ENCODE assay signal across 3 cellular contexts in the genomic region with DNA sequence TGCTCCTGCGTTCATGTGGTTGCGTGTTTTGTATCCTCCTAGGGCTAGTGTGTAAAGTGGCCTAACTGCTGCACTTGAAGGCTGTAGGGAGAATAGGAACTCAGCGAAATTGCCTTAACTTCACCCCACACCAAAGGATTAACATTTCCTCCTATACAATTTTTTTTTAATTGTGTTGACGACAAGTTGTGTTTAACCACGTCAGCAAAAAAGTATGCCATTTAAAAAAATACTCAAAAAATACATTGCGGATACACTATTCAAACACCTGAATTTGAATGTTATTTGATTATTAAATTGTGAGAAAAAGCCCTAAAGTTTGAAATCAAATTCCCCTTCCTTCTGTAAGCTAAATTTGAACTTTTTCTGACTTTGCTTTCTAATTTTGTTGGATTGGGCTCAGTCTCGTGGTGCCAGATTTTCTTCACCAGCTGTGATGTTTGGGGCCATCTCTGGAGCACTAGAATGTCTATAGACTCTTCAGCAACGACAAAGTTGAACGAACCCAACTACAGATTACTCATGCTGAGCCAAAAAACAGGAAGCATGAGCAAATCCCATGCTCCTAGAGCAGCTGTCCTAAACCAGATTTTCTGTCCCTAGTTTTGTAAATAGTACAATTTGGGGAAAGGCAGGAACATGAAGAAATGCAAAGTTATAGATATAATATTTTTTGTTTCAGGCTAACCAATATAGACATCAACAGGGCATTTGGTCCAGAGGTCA.
TF ChIP-seq lines count a peak whose summit lies in the region.

No MANE protein-coding gene starts in this region.

TF ChIP-seq in IMR-90, 13 proteins besides CTCF, POLR2A, EP300 and RAD21:
- TF ChIP-seq MAFK (IDR thresholded peaks at IDR 0.05; ENCODE audit: low read depth, low read length) (peak; percentile 88), SMC3 (IDR thresholded peaks at IDR 0.05; ENCODE audit: low read depth, low read length) (no peak)

TF ChIP-seq in K562, 482 proteins besides CTCF, POLR2A, EP300 and RAD21 (continues in another document):
- TF ChIP-seq ZBTB43 (CRISPR knock-in tag; IDR thresholded peaks at IDR 0.05) (no peak), ETV6 (IDR thresholded peaks at IDR 0.05; ENCODE audit: borderline replicate concordance in 1 of 2, low read depth in 2 of 2, low read length in 1 of 2) (no peak), ETV6 (CRISPR knock-in tag; IDR thresholded peaks at IDR 0.05; ENCODE audit: borderline replicate concordance) (no peak), HOXB6 (CRISPR knock-in tag; IDR thresholded peaks at IDR 0.05; ENCODE audit: borderline replicate concordance) (no peak), MAFF (IDR thresholded peaks at IDR 0.05; ENCODE audit: low read length) (peak; percentile 85), ZNF316 (IDR thresholded peaks at IDR 0.05) (peak; percentile 82), ZNF57 (CRISPR knock-in tag; IDR thresholded peaks at IDR 0.05) (no peak), E4F1 (CRISPR knock-in tag; IDR thresholded peaks at IDR 0.05; ENCODE audit: borderline replicate concordance) (no peak), NR2F6 (CRISPR knock-in tag; IDR thresholded peaks at IDR 0.05) (no peak), MAFK (IDR thresholded peaks at IDR 0.05; ENCODE audit: low read length) (peak; percentile 84), ZNF561 (CRISPR knock-in tag; conservative IDR thresholded peaks at IDR 0.05) (no peak), ZNF431 (CRISPR knock-in tag; IDR thresholded peaks at IDR 0.05) (no peak), C11orf30 (IDR thresholded peaks at IDR 0.05; ENCODE audit: low read depth) (peak; percentile 68; the same call in 1 of the 2 replicates), MAFG (tag; conservative IDR thresholded peaks at IDR 0.05) (peak; percentile 83), TARDBP (IDR thresholded peaks at IDR 0.05) (no peak), MIER1 (IDR thresholded peaks at IDR 0.05; ENCODE audit: low read depth) (no peak)
- TF ChIP-seq, protein P1, sequence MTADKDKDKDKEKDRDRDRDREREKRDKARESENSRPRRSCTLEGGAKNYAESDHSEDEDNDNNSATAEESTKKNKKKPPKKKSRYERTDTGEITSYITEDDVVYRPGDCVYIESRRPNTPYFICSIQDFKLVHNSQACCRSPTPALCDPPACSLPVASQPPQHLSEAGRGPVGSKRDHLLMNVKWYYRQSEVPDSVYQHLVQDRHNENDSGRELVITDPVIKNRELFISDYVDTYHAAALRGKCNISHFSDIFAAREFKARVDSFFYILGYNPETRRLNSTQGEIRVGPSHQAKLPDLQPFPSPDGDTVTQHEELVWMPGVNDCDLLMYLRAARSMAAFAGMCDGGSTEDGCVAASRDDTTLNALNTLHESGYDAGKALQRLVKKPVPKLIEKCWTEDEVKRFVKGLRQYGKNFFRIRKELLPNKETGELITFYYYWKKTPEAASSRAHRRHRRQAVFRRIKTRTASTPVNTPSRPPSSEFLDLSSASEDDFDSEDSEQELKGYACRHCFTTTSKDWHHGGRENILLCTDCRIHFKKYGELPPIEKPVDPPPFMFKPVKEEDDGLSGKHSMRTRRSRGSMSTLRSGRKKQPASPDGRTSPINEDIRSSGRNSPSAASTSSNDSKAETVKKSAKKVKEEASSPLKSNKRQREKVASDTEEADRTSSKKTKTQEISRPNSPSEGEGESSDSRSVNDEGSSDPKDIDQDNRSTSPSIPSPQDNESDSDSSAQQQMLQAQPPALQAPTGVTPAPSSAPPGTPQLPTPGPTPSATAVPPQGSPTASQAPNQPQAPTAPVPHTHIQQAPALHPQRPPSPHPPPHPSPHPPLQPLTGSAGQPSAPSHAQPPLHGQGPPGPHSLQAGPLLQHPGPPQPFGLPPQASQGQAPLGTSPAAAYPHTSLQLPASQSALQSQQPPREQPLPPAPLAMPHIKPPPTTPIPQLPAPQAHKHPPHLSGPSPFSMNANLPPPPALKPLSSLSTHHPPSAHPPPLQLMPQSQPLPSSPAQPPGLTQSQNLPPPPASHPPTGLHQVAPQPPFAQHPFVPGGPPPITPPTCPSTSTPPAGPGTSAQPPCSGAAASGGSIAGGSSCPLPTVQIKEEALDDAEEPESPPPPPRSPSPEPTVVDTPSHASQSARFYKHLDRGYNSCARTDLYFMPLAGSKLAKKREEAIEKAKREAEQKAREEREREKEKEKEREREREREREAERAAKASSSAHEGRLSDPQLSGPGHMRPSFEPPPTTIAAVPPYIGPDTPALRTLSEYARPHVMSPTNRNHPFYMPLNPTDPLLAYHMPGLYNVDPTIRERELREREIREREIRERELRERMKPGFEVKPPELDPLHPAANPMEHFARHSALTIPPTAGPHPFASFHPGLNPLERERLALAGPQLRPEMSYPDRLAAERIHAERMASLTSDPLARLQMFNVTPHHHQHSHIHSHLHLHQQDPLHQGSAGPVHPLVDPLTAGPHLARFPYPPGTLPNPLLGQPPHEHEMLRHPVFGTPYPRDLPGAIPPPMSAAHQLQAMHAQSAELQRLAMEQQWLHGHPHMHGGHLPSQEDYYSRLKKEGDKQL (CRISPR knock-in tag; IDR thresholded peaks at IDR 0.05; ENCODE audit: borderline replicate concordance), result no peak

TF ChIP-seq in HepG2, 621 proteins besides CTCF, POLR2A, EP300 and RAD21:
- peak; percentile 90 for TF ChIP-seq MAFF (IDR thresholded peaks at IDR 0.05; ENCODE audit: low read depth, low read length)
- no peak for TF ChIP-seq ZNF350 (CRISPR knock-in tag; IDR thresholded peaks at IDR 0.05; ENCODE audit: borderline replicate concordance, low read depth)
- peak; percentile 90 to 96 for TF ChIP-seq MAFK (conservative IDR thresholded peaks at IDR 0.05 in 1 of 2, IDR thresholded peaks at IDR 0.05 in 1 of 2; ENCODE audit: low read length in 2 of 2)
